In genomic region chr10:72068901-72069446, GRCh38 we compare ENCODE assay signal across 1 cellular context.
TF ChIP-seq lines count a peak whose summit lies in the region.

No MANE protein-coding gene starts in this region.

TF ChIP-seq in HepG2, 621 proteins besides CTCF, POLR2A, EP300 and RAD21 (continued from another document and continues in another):
- peak; percentile 93; the same call in 1 of the 2 replicates for TF ChIP-seq THRA (CRISPR knock-in tag; IDR thresholded peaks at IDR 0.05; ENCODE audit: borderline replicate concordance)
- no peak for TF ChIP-seq FOXO4 (CRISPR knock-in tag; conservative IDR thresholded peaks at IDR 0.05)
- peak; percentile 95 for TF ChIP-seq RARA (CRISPR knock-in tag; IDR thresholded peaks at IDR 0.05)
- peak; percentile 64; the same call in 1 of the 2 replicates for TF ChIP-seq ZBED4 (CRISPR knock-in tag; IDR thresholded peaks at IDR 0.05; ENCODE audit: borderline replicate concordance)
- no peak for TF ChIP-seq ZNF7 (CRISPR knock-in tag; IDR thresholded peaks at IDR 0.05)
- peak; percentile 71 for TF ChIP-seq HOMEZ (CRISPR knock-in tag; IDR thresholded peaks at IDR 0.05; ENCODE audit: low read depth)
- peak; percentile 78 for TF ChIP-seq PBX2 (CRISPR knock-in tag; IDR thresholded peaks at IDR 0.05)
- TF ChIP-seq MTERF4 (CRISPR knock-in tag; IDR thresholded peaks at IDR 0.05), result no peak
- no peak for TF ChIP-seq ELF4 (CRISPR knock-in tag; IDR thresholded peaks at IDR 0.05; ENCODE audit: borderline replicate concordance)
- peak; percentile 93 for TF ChIP-seq RXRA (CRISPR knock-in tag; IDR thresholded peaks at IDR 0.05)
- peak; percentile 23; the same call in 1 of the 2 replicates for TF ChIP-seq ZNF691 (CRISPR knock-in tag; IDR thresholded peaks at IDR 0.05; ENCODE audit: borderline replicate concordance, low read depth)
- TF ChIP-seq GMEB1 (CRISPR knock-in tag; IDR thresholded peaks at IDR 0.05; ENCODE audit: borderline replicate concordance), result peak; percentile 52; the same call in 1 of the 2 replicates
- peak; percentile 49 for TF ChIP-seq FOXP4 (CRISPR knock-in tag; IDR thresholded peaks at IDR 0.05)
- peak; percentile 80 to 82 for TF ChIP-seq NR2F1 (CRISPR knock-in tag; IDR thresholded peaks at IDR 0.05)
- peak; percentile 77; the same call in 1 of the 2 replicates for TF ChIP-seq HINFP (CRISPR knock-in tag; IDR thresholded peaks at IDR 0.05; ENCODE audit: low read depth)
- no peak for TF ChIP-seq CENPBD1 (CRISPR knock-in tag; IDR thresholded peaks at IDR 0.05; ENCODE audit: borderline replicate concordance, low read depth)
- peak; percentile 70; the same call in 1 of the 2 replicates for TF ChIP-seq KDM6A (CRISPR knock-in tag; IDR thresholded peaks at IDR 0.05; ENCODE audit: low read depth)
- peak; percentile 84 for TF ChIP-seq NR2C2 (CRISPR knock-in tag; IDR thresholded peaks at IDR 0.05; ENCODE audit: borderline replicate concordance)
- TF ChIP-seq ZNF292 (CRISPR knock-in tag; IDR thresholded peaks at IDR 0.05; ENCODE audit: borderline replicate concordance, low read depth), result peak; percentile 83; the same call in 1 of the 2 replicates
- peak; percentile 82 for TF ChIP-seq HDAC2 (CRISPR knock-in tag; IDR thresholded peaks at IDR 0.05)
- TF ChIP-seq ZNF687 (CRISPR knock-in tag; IDR thresholded peaks at IDR 0.05), result peak; percentile 96
- TF ChIP-seq ADNP (CRISPR knock-in tag; IDR thresholded peaks at IDR 0.05), result no peak
- TF ChIP-seq HOXD1 (CRISPR knock-in tag; IDR thresholded peaks at IDR 0.05), result no peak
- 0 out of 2 replicates have a peak, but pooled peaks have one; percentile 14 for TF ChIP-seq POGK (CRISPR knock-in tag; conservative IDR thresholded peaks at IDR 0.05)
- TF ChIP-seq ZBTB7B (CRISPR knock-in tag; IDR thresholded peaks at IDR 0.05), result peak; percentile 51; the same call in 1 of the 2 replicates
- no peak for TF ChIP-seq AGO2 (optimal IDR thresholded peaks at IDR 0.05; ENCODE audit: low read depth, low read length)
